Comparison of ENCODE assay signal across 13 cellular contexts in the genomic region with DNA sequence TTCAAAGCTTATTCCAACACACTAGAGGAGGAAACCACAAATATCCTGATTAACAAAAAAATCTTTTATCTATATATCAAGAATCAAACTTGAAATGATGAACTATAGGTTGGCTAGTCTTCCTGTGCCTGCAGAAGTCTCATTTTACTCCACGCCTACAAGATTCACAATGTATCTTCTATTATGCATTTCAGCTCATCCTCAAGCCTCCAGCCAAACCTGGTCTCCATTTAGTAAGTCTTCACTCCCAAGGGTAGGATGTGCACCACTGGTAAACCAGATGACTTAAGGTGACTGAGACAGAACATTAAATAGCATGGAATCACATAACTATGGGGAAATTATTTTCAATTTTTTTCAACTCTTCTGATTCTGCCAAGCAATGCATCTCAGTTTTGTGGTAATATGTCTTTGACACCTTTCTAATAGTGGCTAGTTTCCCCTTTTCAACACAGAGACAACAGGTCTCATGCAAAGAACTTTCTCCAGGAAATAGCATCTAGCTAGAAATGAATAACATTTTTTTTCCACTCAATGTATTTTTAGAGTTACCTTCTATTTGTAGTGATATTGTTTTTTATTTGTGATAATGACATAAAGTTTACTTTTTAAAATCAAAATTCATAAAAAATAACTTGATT.
DNase-seq lines count a peak whose midpoint lies in the region; ATAC-seq and TF ChIP-seq lines count a peak whose summit lies in the region.
"Had no signal": no experiment of that assay in that cellular context is flagged by ENCODE, and none has a peak within 500 bp of the region (broad histone marks: within the 10 kb centered on the region; RNA-seq: fewer than 3 reads in every experiment).

No MANE protein-coding gene starts in this region.

- H3K27me3 Mint-ChIP-seq in CD8-positive, alpha-beta T cell (ENCODE audit: low read depth), result no peaks in the 10 kb centered on the region

- H3K36me3 Mint-ChIP-seq in CD8-positive, alpha-beta T cell, result peaks cover under 1% of the 10 kb centered on the region

- no peak for DNase-seq in CD8-positive, alpha-beta T cell
- no peak for DNase-seq in NCI-H1417 (lab: John Stamatoyannopoulos, UW)
- no peak for DNase-seq in iPS-NIHi7 (ENCODE audit: extremely low spot score)
- no peak for DNase-seq in dorsolateral prefrontal cortex
- DNase-seq in SKM-1 treated with dmso at 0.1 percent for 144 hours (lab: John Stamatoyannopoulos, UW; ENCODE audit: unreplicated experiment), result no peak
- DNase-seq: body of pancreas; effector CD4-positive, alpha-beta T cell; NCI-H345; OCI-M1; stimulated activated naive CD4-positive, alpha-beta T cell treated with Interleukin-2 at 50 U/mL for 16 hours had no signal

- H3K9me3 Mint-ChIP-seq in CD8-positive, alpha-beta T cell, result no peaks in the 10 kb centered on the region

- H3K27ac Mint-ChIP-seq in CD8-positive, alpha-beta T cell, result peak overlapping the region; percentile 12

- H3K27me3 ChIP-seq in CD8-positive, alpha-beta T cell (ENCODE audit: insufficient read depth, low read length), result no peaks in the 10 kb centered on the region
- no peaks in the 10 kb centered on the region for H3K27me3 ChIP-seq in dorsolateral prefrontal cortex
- H3K27me3 ChIP-seq: body of pancreas had no signal

- peak overlapping the region; percentile 26 for H3K4me3 Mint-ChIP-seq in CD8-positive, alpha-beta T cell

- H3K4me1 ChIP-seq in CD8-positive, alpha-beta T cell (ENCODE audit: insufficient read depth, low read length), result peaks cover 14% of the 10 kb centered on the region

- H3K4me3 ChIP-seq in CD8-positive, alpha-beta T cell (ENCODE audit: low read depth, low read length), result no peak overlapping the region
- H3K4me3 ChIP-seq in dorsolateral prefrontal cortex, result no peak overlapping the region
- H3K4me3 ChIP-seq: body of pancreas had no signal

- H3K36me3 ChIP-seq in CD8-positive, alpha-beta T cell (ENCODE audit: insufficient read depth, low read length), result no peaks in the 10 kb centered on the region

- intact Hi-C loops in CD8-positive, alpha-beta T cell (cut with DNase I, micrococcal nuclease), result no loop called here
- intact Hi-C loops in dorsolateral prefrontal cortex (cut with DNase I), result no loop called here

- H3K27ac ChIP-seq in CD8-positive, alpha-beta T cell (ENCODE audit: low read depth, low read length), result no peak overlapping the region
- no peak overlapping the region for H3K27ac ChIP-seq in dorsolateral prefrontal cortex
- H3K27ac ChIP-seq: body of pancreas had no signal

- peaks cover 57% of the 10 kb centered on the region for H3K4me1 Mint-ChIP-seq in CD8-positive, alpha-beta T cell (ENCODE audit: low read depth)

- POLR2A ChIA-PET in CD8-positive, alpha-beta T cell (lab: Charles Lee), result interaction anchor here (0.8 to 0.9 kb wide), 2 partner anchors 18 to 34 kb away, joined by 3 to 4 read pairs; no protein-coding TSS in a partner anchor

- H3K9me3 ChIP-seq in CD8-positive, alpha-beta T cell (ENCODE audit: low read length), result no peaks in the 10 kb centered on the region
- H3K9me3 ChIP-seq: body of pancreas had no signal

- ATAC-seq in CD8-positive, alpha-beta T cell, result peak; percentile 36
- peak; percentile 73 for ATAC-seq in GM18858 (IDR thresholded peaks at IDR 0.05; ENCODE audit: unreplicated experiment)
- ATAC-seq in GM21619 (IDR thresholded peaks at IDR 0.05; ENCODE audit: unreplicated experiment), result peak; percentile 59
- peak; percentile 70 for ATAC-seq in HG03432 (IDR thresholded peaks at IDR 0.05; ENCODE audit: unreplicated experiment)
- ATAC-seq: body of pancreas had no signal

- no peak for TF ChIP-seq CTCF in CD8-positive, alpha-beta T cell (IDR thresholded peaks at IDR 0.05)
- TF ChIP-seq CTCF in dorsolateral prefrontal cortex (IDR thresholded peaks at IDR 0.05 in 54 of 56, conservative IDR thresholded peaks at IDR 0.05 in 2 of 56; ENCODE audit: low read depth in 1 of 56, partially characterized antibody in 56 of 56), result no peak

- CTCF ChIA-PET in CD8-positive, alpha-beta T cell (lab: Charles Lee), result no interaction called here
